9 cellular contexts compared by ENCODE assay signal in genomic region chr15:59437473-59437776, GRCh38. TPM values are rescaled to one million over a fixed set of nuclear protein-coding genes. Genes with fewer than 3 reads are reported as not detected.
A peak's percentile ranks its signal among the peaks of the same experiment; 100 is the strongest.
DNase-seq lines count a peak whose midpoint lies in the region; ATAC-seq and TF ChIP-seq lines count a peak whose summit lies in the region.
"Had no signal": no experiment of that assay in that cellular context is flagged by ENCODE, and none has a peak within 500 bp of the region (broad histone marks: within the 10 kb centered on the region; RNA-seq: fewer than 3 reads in every experiment).

No MANE protein-coding gene starts in this region.

- H3K4me3 ChIP-seq in GM23248 (peak overlapping the region; percentile 77), RWPE2 (ENCODE audit: severe bottlenecking) (peak overlapping the region; percentile 49), foreskin fibroblast (ENCODE audit: low read depth in 1 of 2, low read length in 2 of 2) (peak overlapping the region; percentile 52 to 55), skin epidermis (peak overlapping the region; percentile 15 to 47 (median 34))

- 2 to 3% methylated on average over 14 to 15 of the region's 15 CpGs for WGBS in GM23248 (ENCODE audit: low coverage in 1 of 2, low lambda C conversion rate in 2 of 2, missing lambda C conversion rate in 2 of 2), 2 experiments

- no peaks in the 10 kb centered on the region for H3K36me3 ChIP-seq in GM23248 (ENCODE audit: low read depth)
- H3K36me3 ChIP-seq in RWPE2 (ENCODE audit: low read depth), result no peaks in the 10 kb centered on the region

- peak overlapping the region; percentile 90 for H3K4me2 ChIP-seq in GM23248 (ENCODE audit: unreplicated experiment)

- peak overlapping the region; percentile 48; the same call in 1 of the 2 replicates for H3K9ac ChIP-seq in GM23248

- H4K20me1 ChIP-seq in GM23248 (ENCODE audit: insufficient read depth), result no peaks in the 10 kb centered on the region

- H3K79me2 ChIP-seq in GM23248 (ENCODE audit: insufficient read depth), result no peaks in the 10 kb centered on the region

- peaks cover 4% of the 10 kb centered on the region; the same call in 1 of the 2 replicates for H3F3A ChIP-seq in GM23248 (ENCODE audit: insufficient read depth)

- in situ Hi-C loops in GM23248 (cut with MboI), result no loop called here

- H3K4me1 ChIP-seq in GM23248 (ENCODE audit: insufficient read depth) (0 out of 2 replicates have a peak, but pooled peaks cover 6% of the 10 kb centered on the region), RWPE2 (ENCODE audit: insufficient read depth, poor library complexity, severe bottlenecking) (no peaks in the 10 kb centered on the region)

- H3K27me3 ChIP-seq in GM23248 (replicated peaks; ENCODE audit: insufficient read depth) (peaks cover 28% of the 10 kb centered on the region), RWPE2 (ENCODE audit: insufficient read depth, poor library complexity, severe bottlenecking) (peaks cover 15% of the 10 kb centered on the region)

- H3K27ac ChIP-seq in GM23248, result no peak overlapping the region
- H3K27ac ChIP-seq in RWPE2 (ENCODE audit: poor library complexity, severe bottlenecking), result no peak overlapping the region
- H3K27ac ChIP-seq in skin epidermis, result no peak overlapping the region

- peak overlapping the region; percentile 76; the same call in 1 of the 2 replicates for H2AFZ ChIP-seq in GM23248

- H3K9me2 ChIP-seq in GM23248 (ENCODE audit: insufficient read depth), result no peaks in the 10 kb centered on the region

- no peak for ATAC-seq in RWPE2 (ENCODE audit: low read depth)

- H3K9me3 ChIP-seq in GM23248 (ENCODE audit: low read depth) (no peaks in the 10 kb centered on the region), RWPE2 (ENCODE audit: severe bottlenecking) (no peaks in the 10 kb centered on the region)

- TF ChIP-seq CTCF in RWPE2 (IDR thresholded peaks at IDR 0.05; ENCODE audit: poor library complexity, severe bottlenecking) (no peak), foreskin fibroblast (IDR thresholded peaks at IDR 0.05; ENCODE audit: low read depth, low read length) (no peak)

- no peak for DNase-seq in GM23248
- DNase-seq in RWPE2 (ENCODE audit: low spot score), result no peak
- no peak for DNase-seq in foreskin fibroblast
- no peak for DNase-seq in NCI-H1092 treated with DMSO at 0.1 percent for 48 hours (lab: John Stamatoyannopoulos, UW)
- DNase-seq in T1000 (lab: John Stamatoyannopoulos, UW), result no peak
- no peak for DNase-seq in NAMALWA (ENCODE audit: low spot score)
- no peak for DNase-seq in SIG-M5 (lab: John Stamatoyannopoulos, UW)

RNA-seq across cellular contexts. Expression of gene FAM81A, which starts 0.6 kb away (rescaled TPM):
- total RNA-seq in GM23248 (2014; rRNA removed; shearing (Covaris generic)), result 0.32 and 0.51 TPM in 2 replicates
- 0.26 and 0.70 TPM in 2 replicates for polyA plus RNA-seq in GM23248 (2016; fragmentation: Nextera tagmentation; extraction: Ambion mirVana)
- total RNA-seq: lung microvascular endothelial cell had no signal
